ENCODE assay signal across 8 cellular contexts in the genomic region with DNA sequence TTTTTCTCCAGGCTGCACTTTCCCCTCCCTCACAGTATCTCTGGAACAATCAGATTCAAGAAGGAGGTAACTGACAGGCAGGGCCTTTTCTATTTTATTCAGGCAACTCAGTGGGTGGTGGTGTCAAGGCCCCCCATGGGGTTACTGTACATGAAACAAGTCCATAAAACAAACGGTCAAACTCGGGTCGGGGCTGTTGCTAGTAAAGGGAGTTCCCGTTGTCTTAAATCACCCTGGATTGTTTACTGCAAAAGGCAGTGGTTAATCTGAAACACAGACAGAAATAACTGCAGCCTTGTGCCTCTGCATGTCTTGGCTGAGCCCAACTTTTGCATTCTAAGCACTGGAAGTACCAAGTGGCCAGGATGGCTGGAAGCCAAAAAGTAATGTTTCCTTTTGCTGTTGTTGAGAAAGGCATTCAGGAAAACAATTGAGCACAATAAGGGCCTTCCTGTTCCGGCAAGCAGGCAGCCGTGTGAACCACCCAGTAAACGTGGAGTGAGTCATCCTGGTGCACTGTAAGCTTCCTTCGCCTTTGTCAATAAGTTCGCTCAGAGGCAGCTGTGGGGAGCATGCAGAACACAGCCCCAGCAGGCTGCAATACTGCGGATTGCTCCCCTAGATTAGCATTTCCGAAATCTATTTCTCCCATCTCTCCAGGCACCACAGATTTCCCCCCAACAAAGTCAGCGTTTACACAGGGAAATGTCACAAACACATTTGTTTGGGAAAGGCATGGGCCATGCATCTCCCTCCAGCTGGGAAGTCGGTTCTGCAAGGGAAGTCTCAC.
A peak's percentile ranks its signal among the peaks of the same experiment; 100 is the strongest.
DNase-seq lines count a peak whose midpoint lies in the region; ATAC-seq and TF ChIP-seq lines count a peak whose summit lies in the region.

No MANE protein-coding gene starts in this region.

- H3K36me3 Mint-ChIP-seq in activated T-helper 2 cell treated with anti-CD3 and anti-CD28 coated beads, Interferon-gamma antibody, Interleukin-2, Interleukin-4, amounts not matched to agents 10 μg/mL and 5 μg/mL and 100 μg/mL, durations not matched to agents 14 hours and 24 hours and 36 hours (ENCODE audit: low read depth) = peaks cover 12% of the 10 kb centered on the region

- no peaks in the 10 kb centered on the region for H3K36me3 ChIP-seq in osteoblast (ENCODE audit: insufficient read depth, low read length)
- no peaks in the 10 kb centered on the region for H3K36me3 ChIP-seq in upper lobe of right lung

- H3K27ac ChIP-seq in foreskin keratinocyte (peak overlapping the region; percentile 67), osteoblast (ENCODE audit: low read depth, low read length) (peak overlapping the region; percentile 97), upper lobe of right lung (peak overlapping the region; percentile 38)

- H2AFZ ChIP-seq in osteoblast (ENCODE audit: low read length) = peak overlapping the region; percentile 62

- H4K20me1 ChIP-seq in osteoblast (ENCODE audit: insufficient read depth, low read length) = no peaks in the 10 kb centered on the region

- H3K9me3 ChIP-seq in osteoblast (ENCODE audit: low read depth, low read length) (no peaks in the 10 kb centered on the region), upper lobe of right lung (no peaks in the 10 kb centered on the region)

- DNase-seq in activated CD4-positive, CD25-positive, alpha-beta regulatory T cell treated with anti-CD3 and anti-CD28 coated beads, Interleukin-2, amount 50 U/mL, for 72 hours = no peak
- DNase-seq in NOMO-1 (lab: John Stamatoyannopoulos, UW; ENCODE audit: unreplicated experiment in 2 of 2) (peak; percentile 80 to 89), foreskin keratinocyte (peak; percentile 99 to 100), osteoblast (ENCODE audit: insufficient read length, low spot score, missing footprints) (peak; percentile 94), upper lobe of right lung (peak; percentile 73)
- peak; percentile 39 for DNase-seq in activated T-helper 2 cell treated with anti-CD3 and anti-CD28 coated beads, Interferon-gamma antibody, Interleukin-2, Interleukin-4, amounts not matched to agents 10 μg/mL and 5 μg/mL and 100 μg/mL, durations not matched to agents 14 hours and 24 hours and 36 hours (ENCODE audit: low spot score)

- intact Hi-C loops in activated T-helper 2 cell treated with anti-CD3 and anti-CD28 coated beads, Interferon-gamma antibody, Interleukin-2, Interleukin-4, amounts not matched to agents 10 μg/mL and 5 μg/mL and 100 μg/mL, durations not matched to agents 14 hours and 24 hours and 36 hours (cut with micrococcal nuclease) = loop anchor here (2.0 to 5.0 kb wide), 3 partner anchors 141 to 228 kb away; a partner anchor contains a TSS
- intact Hi-C loops in upper lobe of right lung (cut with DNase I) = loop anchor here (10.0 kb wide), 1 partner anchor 145 kb away; a partner anchor contains a TSS

- H3K27me3 Mint-ChIP-seq in activated T-helper 2 cell treated with anti-CD3 and anti-CD28 coated beads, Interferon-gamma antibody, Interleukin-2, Interleukin-4, amounts not matched to agents 10 μg/mL and 5 μg/mL and 100 μg/mL, durations not matched to agents 14 hours and 24 hours and 36 hours (ENCODE audit: low read depth) = no peaks in the 10 kb centered on the region

- no peak overlapping the region for H3K4me3 Mint-ChIP-seq in activated T-helper 2 cell treated with anti-CD3 and anti-CD28 coated beads, Interferon-gamma antibody, Interleukin-2, Interleukin-4, amounts not matched to agents 10 μg/mL and 5 μg/mL and 100 μg/mL, durations not matched to agents 14 hours and 24 hours and 36 hours (ENCODE audit: low read depth)

- peaks cover 33% of the 10 kb centered on the region for H3K4me1 Mint-ChIP-seq in activated T-helper 2 cell treated with anti-CD3 and anti-CD28 coated beads, Interferon-gamma antibody, Interleukin-2, Interleukin-4, amounts not matched to agents 10 μg/mL and 5 μg/mL and 100 μg/mL, durations not matched to agents 14 hours and 24 hours and 36 hours (ENCODE audit: low read depth)

- no peaks in the 10 kb centered on the region for H3K79me2 ChIP-seq in osteoblast (ENCODE audit: insufficient read depth, low read length)

- no peak for TF ChIP-seq CTCF in foreskin keratinocyte (conservative IDR thresholded peaks at IDR 0.05)
- TF ChIP-seq CTCF in osteoblast (IDR thresholded peaks at IDR 0.05; ENCODE audit: extremely low read depth, low read depth, low read length) = no peak
- no peak for TF ChIP-seq CTCF in upper lobe of right lung (IDR thresholded peaks at IDR 0.05)

- H3K4me1 ChIP-seq in foreskin keratinocyte (peaks cover 33% of the 10 kb centered on the region), osteoblast (ENCODE audit: insufficient read depth, low read length) (peaks cover 51% of the 10 kb centered on the region), upper lobe of right lung (peaks cover 15% of the 10 kb centered on the region)

- H3K27me3 ChIP-seq in foreskin keratinocyte = no peaks in the 10 kb centered on the region
- H3K27me3 ChIP-seq in osteoblast (ENCODE audit: insufficient read depth, low read length) = no peaks in the 10 kb centered on the region
- H3K27me3 ChIP-seq in upper lobe of right lung = no peaks in the 10 kb centered on the region

- peak; percentile 82 to 84 for ATAC-seq in activated CD4-positive, CD25-positive, alpha-beta regulatory T cell treated with anti-CD3 and anti-CD28 coated beads, Interleukin-2, amount 50 U/mL, for 24 hours
- peak; percentile 78 for ATAC-seq in HG03095 (IDR thresholded peaks at IDR 0.05; ENCODE audit: unreplicated experiment)
- ATAC-seq in foreskin keratinocyte = peak; percentile 97
- peak; percentile 96 for ATAC-seq in upper lobe of right lung

- H3K27ac Mint-ChIP-seq in activated T-helper 2 cell treated with anti-CD3 and anti-CD28 coated beads, Interferon-gamma antibody, Interleukin-2, Interleukin-4, amounts not matched to agents 10 μg/mL and 5 μg/mL and 100 μg/mL, durations not matched to agents 14 hours and 24 hours and 36 hours = peak overlapping the region; percentile 60

- peak overlapping the region; percentile 10 for H3K4me2 ChIP-seq in osteoblast (ENCODE audit: insufficient read depth, low read length)

- peaks cover 16% of the 10 kb centered on the region for H3K9me3 Mint-ChIP-seq in activated T-helper 2 cell treated with anti-CD3 and anti-CD28 coated beads, Interferon-gamma antibody, Interleukin-2, Interleukin-4, amounts not matched to agents 10 μg/mL and 5 μg/mL and 100 μg/mL, durations not matched to agents 14 hours and 24 hours and 36 hours

- H3K4me3 ChIP-seq in osteoblast (ENCODE audit: insufficient read depth, low read length) = no peak overlapping the region
- no peak overlapping the region for H3K4me3 ChIP-seq in upper lobe of right lung

Comparison
In these comparisons a context has a peak if more than half of its experiments do, and no peak if none do; other contexts are left out.
1. H3K27ac ChIP-seq: peak in every context shown above with its lines; median percentile 97 in osteoblast; 67 in foreskin keratinocyte; 38 in upper lobe of right lung.